ENCODE assay signal across 16 cellular contexts in the genomic region with DNA sequence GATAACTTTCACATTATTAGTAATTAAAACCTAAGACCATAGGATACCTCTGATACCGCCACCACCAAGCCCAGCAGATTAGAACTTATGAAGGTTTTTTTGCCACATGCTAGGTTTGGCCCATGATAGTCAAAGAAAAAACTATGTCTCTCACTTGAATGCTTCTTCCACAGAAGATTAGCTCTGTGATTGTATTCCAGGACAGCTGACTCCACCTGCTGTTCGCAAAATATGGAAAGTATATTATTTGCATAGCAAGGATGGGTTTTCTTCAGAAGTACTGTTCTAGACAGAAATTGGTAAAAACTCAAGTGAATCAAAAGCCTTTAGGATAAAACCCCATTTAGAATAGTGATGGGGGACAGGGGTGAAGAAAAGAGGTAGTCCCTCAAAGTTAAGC.
"Had no signal": no experiment of that assay in that cellular context is flagged by ENCODE, and none has a peak within 500 bp of the region (broad histone marks: within the 10 kb centered on the region; RNA-seq: fewer than 3 reads in every experiment).

No MANE protein-coding gene starts in this region.

- H3K27ac ChIP-seq: testis had no signal

- DNase-seq: activated CD4-positive, alpha-beta T cell treated with anti-CD3 and anti-CD28 coated beads, Interleukin-2, amount 50 U/mL, for 4 hours; activated CD4-positive, CD25-positive, alpha-beta regulatory T cell treated with anti-CD3 and anti-CD28 coated beads, Interleukin-2, amount 50 U/mL, for 72 hours; activated effector memory CD4-positive, alpha-beta T cell treated with Interleukin-2 at 50 U/mL for 16 hours; activated naive CD8-positive, alpha-beta T cell treated with anti-CD3 and anti-CD28 coated beads for 36 hours; activated T-cell treated with anti-CD3 and anti-CD28 coated beads, Interleukin-2, amount 50 U/mL, for 1 hour; cerebellar nuclear complex; foreskin fibroblast; head of caudate nucleus; mesendoderm; nephron progenitor cell; spleen; stimulated activated CD4-positive, alpha-beta T cell treated with anti-CD3 and anti-CD28 coated beads, Interleukin-2, amount 100 ng/mL, for 24 hours; stimulated activated naive CD8-positive, alpha-beta T cell treated with anti-CD3 and anti-CD28 coated beads, Interleukin-15, Interleukin-2, amounts not matched to agents 100 U/mL and 50 U/mL, for 24 hours; testis had no signal

- H3K4me3 ChIP-seq: spleen, testis had no signal

- H3K36me3 ChIP-seq: spleen had no signal

- H3K9me3 ChIP-seq: spleen, testis had no signal

- ATAC-seq: esophagus mucosa; sciatic nerve; stimulated activated naive CD8-positive, alpha-beta T cell treated with anti-CD3 and anti-CD28 coated beads, Interleukin-15, Interleukin-2, amounts not matched to agents 100 U/mL and 50 U/mL, for 24 hours had no signal

- H3K27me3 ChIP-seq: spleen, testis had no signal
